Comparison of ENCODE assay signal across 11 cellular contexts in genomic region chr3:126835472-126836219, GRCh38.
DNase-seq lines count a peak whose midpoint lies in the region; ATAC-seq and TF ChIP-seq lines count a peak whose summit lies in the region.
"Had no signal": no experiment of that assay in that cellular context is flagged by ENCODE, and none has a peak within 500 bp of the region (broad histone marks: within the 10 kb centered on the region; RNA-seq: fewer than 3 reads in every experiment).

No MANE protein-coding gene starts in this region.

- POLR2A ChIA-PET in BJ (lab: Charles Lee) = interaction anchor here (0.6 kb wide), 1 partner anchor 18 kb away, joined by 3 read pairs; no protein-coding TSS in a partner anchor

- no peaks in the 10 kb centered on the region for H3K4me1 Mint-ChIP-seq in neural crest cell

- no peaks in the 10 kb centered on the region for H3K27me3 Mint-ChIP-seq in neural crest cell (ENCODE audit: low read depth)
- H3K27me3 Mint-ChIP-seq: naive B cell had no signal

- H3K36me3 Mint-ChIP-seq in neural crest cell (ENCODE audit: low read depth) = no peaks in the 10 kb centered on the region

- H3K27ac ChIP-seq in dorsolateral prefrontal cortex = peak overlapping the region in 54 of 59 donors; percentile 23 to 88 (median 74)

- H3K4me3 ChIP-seq in BJ (ENCODE audit: low read depth, low read length) = no peak overlapping the region
- H3K4me3 ChIP-seq in LNCaP clone FGC (ENCODE audit: low read depth, low read length) = no peak overlapping the region
- H3K4me3 ChIP-seq in dorsolateral prefrontal cortex = no peak overlapping the region

- no peaks in the 10 kb centered on the region for H3K36me3 ChIP-seq in BJ (ENCODE audit: control insufficient read depth, insufficient read depth, low read length)

- TF ChIP-seq CTCF in BJ (IDR thresholded peaks at IDR 0.05; ENCODE audit: insufficient read depth, low read depth, low read length) (peak; percentile 53), LNCaP clone FGC (IDR thresholded peaks at IDR 0.05; ENCODE audit: control insufficient read depth, extremely low read depth, insufficient read depth) (peak; percentile 52), dorsolateral prefrontal cortex (IDR thresholded peaks at IDR 0.05 in 54 of 56, conservative IDR thresholded peaks at IDR 0.05 in 2 of 56; ENCODE audit: low read depth in 1 of 56, partially characterized antibody in 56 of 56) (no peak), neural crest cell (conservative IDR thresholded peaks at IDR 0.05) (peak; percentile 18)

- no peaks in the 10 kb centered on the region for H3K9me3 Mint-ChIP-seq in neural crest cell
- H3K9me3 Mint-ChIP-seq: naive B cell had no signal

- DNase-seq in BJ (ENCODE audit: low read depth) = peak; percentile 20
- DNase-seq in LNCaP clone FGC (ENCODE audit: low read depth) = peak; percentile 83
- DNase-seq in dorsolateral prefrontal cortex = peak in 1 of 10 donors; percentile 43
- no peak for DNase-seq in neural crest cell (ENCODE audit: low read depth, low spot score)
- no peak for DNase-seq in NCI-H2107 (lab: John Stamatoyannopoulos, UW)
- DNase-seq in stimulated activated CD4-positive, alpha-beta T cell treated with anti-CD3 and anti-CD28 coated beads, Interleukin-15, amount 100 ng/mL, for 24 hours = no peak
- no peak for DNase-seq in DMS153 (lab: John Stamatoyannopoulos, UW)
- DNase-seq: activated gamma-delta T cell, naive B cell, NCI-H2171 had no signal

- no peak overlapping the region for H3K27ac Mint-ChIP-seq in neural crest cell (ENCODE audit: unreplicated experiment)
- H3K27ac Mint-ChIP-seq: naive B cell had no signal

- CTCF ChIA-PET in BJ (lab: Yijun Ruan, JAX) = interaction anchor here (0.9 to 2.4 kb wide), 10 partner anchors 8 to 157 kb away, joined by 3 to 9 read pairs (median 5); partner anchors contain the start of gene PLXNA1

- H3K4me3 Mint-ChIP-seq in neural crest cell = no peak overlapping the region
- H3K4me3 Mint-ChIP-seq: naive B cell had no signal

- ATAC-seq in GM18511 (IDR thresholded peaks at IDR 0.05; ENCODE audit: unreplicated experiment) = no peak

- H3K27me3 ChIP-seq in BJ (ENCODE audit: control insufficient read depth, insufficient read depth, low read length) = no peaks in the 10 kb centered on the region
- no peaks in the 10 kb centered on the region for H3K27me3 ChIP-seq in dorsolateral prefrontal cortex

- intact Hi-C loops in dorsolateral prefrontal cortex (cut with DNase I) = no loop called here

Comparison
In these comparisons a context has a peak if more than half of its experiments do, and no peak if none do; other contexts are left out.
1. DNase-seq: peak in BJ (single experiment) and LNCaP clone FGC (single experiment); none in neural crest cell (single experiment), NCI-H2107 (single experiment), stimulated activated CD4-positive, alpha-beta T cell treated with anti-CD3 and anti-CD28 coated beads, Interleukin-15, amount 100 ng/mL, for 24 hours (single experiment) and DMS153 (single experiment).
2. CTCF ChIP-seq: peak in BJ (single experiment), LNCaP clone FGC (single experiment) and neural crest cell (single experiment); none in dorsolateral prefrontal cortex (0 of 56).